2 cellular contexts compared by ENCODE assay signal in genomic region chr17:73215414-73215813, GRCh38.
TF ChIP-seq lines count a peak whose summit lies in the region.

No MANE protein-coding gene starts in this region.

TF ChIP-seq in HCT116, 20 proteins besides CTCF, POLR2A, EP300 and RAD21:
- no peak for TF ChIP-seq CEBPB (IDR thresholded peaks at IDR 0.05; ENCODE audit: low read depth)
- TF ChIP-seq SRF (IDR thresholded peaks at IDR 0.05; ENCODE audit: low read depth): no peak
- no peak for TF ChIP-seq ZNF274 (IDR thresholded peaks at IDR 0.05; ENCODE audit: low read depth, low read length)
- TF ChIP-seq, protein P1, sequence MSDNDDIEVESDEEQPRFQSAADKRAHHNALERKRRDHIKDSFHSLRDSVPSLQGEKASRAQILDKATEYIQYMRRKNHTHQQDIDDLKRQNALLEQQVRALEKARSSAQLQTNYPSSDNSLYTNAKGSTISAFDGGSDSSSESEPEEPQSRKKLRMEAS (IDR thresholded peaks at IDR 0.05): no peak
- TF ChIP-seq JUND (IDR thresholded peaks at IDR 0.05): no peak
- no peak for TF ChIP-seq ZFX (IDR thresholded peaks at IDR 0.05)
- no peak for TF ChIP-seq EZH2 (IDR thresholded peaks at IDR 0.05)
- no peak for TF ChIP-seq SP1 (IDR thresholded peaks at IDR 0.05; ENCODE audit: low read depth)
- TF ChIP-seq ELF1 (IDR thresholded peaks at IDR 0.05; ENCODE audit: borderline replicate concordance, low read depth): no peak
- TF ChIP-seq EGR1 (IDR thresholded peaks at IDR 0.05; ENCODE audit: low read depth): no peak
- no peak for TF ChIP-seq EZH2phosphoT487 (IDR thresholded peaks at IDR 0.05; ENCODE audit: borderline replicate concordance)
- no peak for TF ChIP-seq SIN3A (IDR thresholded peaks at IDR 0.05; ENCODE audit: low read depth)
- no peak for TF ChIP-seq ATF3 (IDR thresholded peaks at IDR 0.05)
- TF ChIP-seq, protein P2, sequence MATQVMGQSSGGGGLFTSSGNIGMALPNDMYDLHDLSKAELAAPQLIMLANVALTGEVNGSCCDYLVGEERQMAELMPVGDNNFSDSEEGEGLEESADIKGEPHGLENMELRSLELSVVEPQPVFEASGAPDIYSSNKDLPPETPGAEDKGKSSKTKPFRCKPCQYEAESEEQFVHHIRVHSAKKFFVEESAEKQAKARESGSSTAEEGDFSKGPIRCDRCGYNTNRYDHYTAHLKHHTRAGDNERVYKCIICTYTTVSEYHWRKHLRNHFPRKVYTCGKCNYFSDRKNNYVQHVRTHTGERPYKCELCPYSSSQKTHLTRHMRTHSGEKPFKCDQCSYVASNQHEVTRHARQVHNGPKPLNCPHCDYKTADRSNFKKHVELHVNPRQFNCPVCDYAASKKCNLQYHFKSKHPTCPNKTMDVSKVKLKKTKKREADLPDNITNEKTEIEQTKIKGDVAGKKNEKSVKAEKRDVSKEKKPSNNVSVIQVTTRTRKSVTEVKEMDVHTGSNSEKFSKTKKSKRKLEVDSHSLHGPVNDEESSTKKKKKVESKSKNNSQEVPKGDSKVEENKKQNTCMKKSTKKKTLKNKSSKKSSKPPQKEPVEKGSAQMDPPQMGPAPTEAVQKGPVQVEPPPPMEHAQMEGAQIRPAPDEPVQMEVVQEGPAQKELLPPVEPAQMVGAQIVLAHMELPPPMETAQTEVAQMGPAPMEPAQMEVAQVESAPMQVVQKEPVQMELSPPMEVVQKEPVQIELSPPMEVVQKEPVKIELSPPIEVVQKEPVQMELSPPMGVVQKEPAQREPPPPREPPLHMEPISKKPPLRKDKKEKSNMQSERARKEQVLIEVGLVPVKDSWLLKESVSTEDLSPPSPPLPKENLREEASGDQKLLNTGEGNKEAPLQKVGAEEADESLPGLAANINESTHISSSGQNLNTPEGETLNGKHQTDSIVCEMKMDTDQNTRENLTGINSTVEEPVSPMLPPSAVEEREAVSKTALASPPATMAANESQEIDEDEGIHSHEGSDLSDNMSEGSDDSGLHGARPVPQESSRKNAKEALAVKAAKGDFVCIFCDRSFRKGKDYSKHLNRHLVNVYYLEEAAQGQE (IDR thresholded peaks at IDR 0.05; ENCODE audit: low read depth): no peak
- no peak for TF ChIP-seq TCF7L2 (IDR thresholded peaks at IDR 0.05; ENCODE audit: borderline replicate concordance, extremely low read depth, insufficient read depth, insufficient read length)
- no peak for TF ChIP-seq FOSL1 (IDR thresholded peaks at IDR 0.05; ENCODE audit: low read depth)
- TF ChIP-seq ZBTB33 (IDR thresholded peaks at IDR 0.05; ENCODE audit: extremely low read depth, insufficient replicate concordance, low read length): no peak
- no peak for TF ChIP-seq YY1 (IDR thresholded peaks at IDR 0.05; ENCODE audit: extremely low read depth, insufficient replicate concordance, low read depth, low read length)

TF ChIP-seq in K562, 482 proteins besides CTCF, POLR2A, EP300 and RAD21:
- TF ChIP-seq SAFB2 (IDR thresholded peaks at IDR 0.05; ENCODE audit: borderline replicate concordance, low read depth, low read length, severe bottlenecking) (no peak), MAFG (tag; conservative IDR thresholded peaks at IDR 0.05) (no peak), MEF2A (IDR thresholded peaks at IDR 0.05; ENCODE audit: control insufficient read depth, low read depth, low read length) (no peak), THRA (IDR thresholded peaks at IDR 0.05) (no peak), TCF7 (IDR thresholded peaks at IDR 0.05; ENCODE audit: borderline replicate concordance) (no peak), KLF13 (tag; IDR thresholded peaks at IDR 0.05; ENCODE audit: borderline replicate concordance, low read depth) (no peak), MTF1 (CRISPR knock-in tag; IDR thresholded peaks at IDR 0.05; ENCODE audit: borderline replicate concordance) (no peak), GTF2E2 (tag; IDR thresholded peaks at IDR 0.05) (no peak), ZNF121 (CRISPR knock-in tag; conservative IDR thresholded peaks at IDR 0.05) (no peak), CBFA2T2 (conservative IDR thresholded peaks at IDR 0.05) (no peak), ZNF696 (CRISPR knock-in tag; conservative IDR thresholded peaks at IDR 0.05) (no peak), ZNF143 (CRISPR knock-in tag; IDR thresholded peaks at IDR 0.05) (no peak), POLR2AphosphoS2 (IDR thresholded peaks at IDR 0.05; ENCODE audit: low read length) (no peak), CC2D1A (IDR thresholded peaks at IDR 0.05) (no peak)
- TF ChIP-seq, protein P3, sequence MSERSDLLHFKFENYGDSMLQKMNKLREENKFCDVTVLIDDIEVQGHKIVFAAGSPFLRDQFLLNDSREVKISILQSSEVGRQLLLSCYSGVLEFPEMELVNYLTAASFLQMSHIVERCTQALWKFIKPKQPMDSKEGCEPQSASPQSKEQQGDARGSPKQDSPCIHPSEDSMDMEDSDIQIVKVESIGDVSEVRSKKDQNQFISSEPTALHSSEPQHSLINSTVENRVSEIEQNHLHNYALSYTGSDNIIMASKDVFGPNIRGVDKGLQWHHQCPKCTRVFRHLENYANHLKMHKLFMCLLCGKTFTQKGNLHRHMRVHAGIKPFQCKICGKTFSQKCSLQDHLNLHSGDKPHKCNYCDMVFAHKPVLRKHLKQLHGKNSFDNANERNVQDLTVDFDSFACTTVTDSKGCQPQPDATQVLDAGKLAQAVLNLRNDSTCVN (CRISPR knock-in tag; IDR thresholded peaks at IDR 0.05): no peak
